8 cellular contexts compared by ENCODE assay signal in the genomic region with DNA sequence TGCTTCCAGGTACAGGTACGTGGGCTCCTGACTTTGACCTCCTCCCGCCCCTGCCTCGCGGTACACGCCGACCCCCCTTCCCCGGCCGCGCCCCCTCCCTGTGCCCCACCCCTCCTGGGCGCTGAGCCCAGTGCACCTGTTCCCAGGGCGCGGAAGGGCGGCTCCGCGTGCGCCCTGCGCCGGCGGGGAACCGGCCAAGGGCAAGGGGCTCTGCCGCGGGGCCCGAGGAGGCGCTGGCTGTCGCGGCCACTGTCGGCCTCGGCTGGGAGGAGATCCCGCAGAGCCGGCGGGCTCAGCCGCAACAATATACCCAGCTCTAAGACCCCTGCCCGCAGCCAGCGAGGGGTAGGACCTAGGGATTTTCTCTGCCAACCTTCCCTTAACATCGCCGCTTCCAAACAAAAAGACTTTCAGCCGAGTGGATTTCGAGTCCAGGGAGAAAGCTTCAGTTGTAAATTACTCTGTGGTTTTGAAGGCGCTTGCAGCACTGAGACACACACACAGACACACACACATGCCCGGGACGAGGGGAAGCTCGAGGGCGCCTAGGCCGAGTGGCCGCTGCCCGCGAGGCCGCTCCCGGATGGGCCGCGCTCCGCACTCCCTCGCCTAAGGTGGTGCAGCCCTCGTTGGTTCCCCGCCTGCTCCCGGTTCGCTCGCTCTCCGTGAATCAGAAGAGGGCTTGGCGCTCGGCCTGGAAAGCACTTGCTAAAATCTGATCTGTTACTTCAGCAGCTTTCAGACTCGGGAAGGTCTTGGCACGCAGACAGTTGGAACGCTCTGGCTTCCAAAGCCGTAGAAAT. TPM values are rescaled to one million over a fixed set of nuclear protein-coding genes. Genes with fewer than 3 reads are reported as not detected.
A peak's percentile ranks its signal among the peaks of the same experiment; 100 is the strongest.
DNase-seq lines count a peak whose midpoint lies in the region; ATAC-seq and TF ChIP-seq lines count a peak whose summit lies in the region.

No MANE protein-coding gene starts in this region.

- H3K9me3 ChIP-seq in BE2C: no peaks in the 10 kb centered on the region

- no peaks in the 10 kb centered on the region for H3K36me3 ChIP-seq in BE2C

- no peak overlapping the region; the same call in 1 of the 2 replicates for H3K4me3 ChIP-seq in BE2C (ENCODE audit: low read depth, low read length)
- H3K4me3 ChIP-seq in choroid plexus epithelial cell (ENCODE audit: low read depth, low read length): peak overlapping the region; percentile 21

- peaks cover 21% of the 10 kb centered on the region for H3K4me1 ChIP-seq in BE2C

- DNase-seq in BE2C (peak; percentile 58), NCI-H1694 treated with DMSO at 0.1 percent for 48 hours (lab: John Stamatoyannopoulos, UW) (peak; percentile 29), choroid plexus epithelial cell (ENCODE audit: low read depth) (peak; percentile 82), left lobe of liver (ENCODE audit: low spot score) (peak; percentile 51), T1000 (lab: John Stamatoyannopoulos, UW) (no peak), OCI-M2 (lab: John Stamatoyannopoulos, UW; ENCODE audit: unreplicated experiment) (no peak)
- no peak for DNase-seq in stimulated activated naive CD8-positive, alpha-beta T cell treated with anti-CD3 and anti-CD28 coated beads, Interleukin-15, amount 100 ng/mL, for 72 hours

- no peaks in the 10 kb centered on the region for H3K9me3 Mint-ChIP-seq in stimulated activated naive CD8-positive, alpha-beta T cell treated with anti-CD3 and anti-CD28 coated beads, Interleukin-15, amount 100 ng/mL, for 72 hours

- H3K27me3 ChIP-seq in BE2C: peaks cover 27% of the 10 kb centered on the region

- ATAC-seq in left lobe of liver: peak; percentile 27
- ATAC-seq in stimulated activated naive CD8-positive, alpha-beta T cell treated with anti-CD3 and anti-CD28 coated beads, Interleukin-15, amount 100 ng/mL, for 72 hours: no peak
- ATAC-seq in GM21723 (IDR thresholded peaks at IDR 0.05; ENCODE audit: unreplicated experiment): no peak

- peaks cover 58% of the 10 kb centered on the region for H3K27me3 Mint-ChIP-seq in stimulated activated naive CD8-positive, alpha-beta T cell treated with anti-CD3 and anti-CD28 coated beads, Interleukin-15, amount 100 ng/mL, for 72 hours

- no peak overlapping the region for H3K27ac Mint-ChIP-seq in stimulated activated naive CD8-positive, alpha-beta T cell treated with anti-CD3 and anti-CD28 coated beads, Interleukin-15, amount 100 ng/mL, for 72 hours

- TF ChIP-seq CTCF in BE2C (IDR thresholded peaks at IDR 0.05; ENCODE audit: low read depth, low read length) (no peak), choroid plexus epithelial cell (conservative IDR thresholded peaks at IDR 0.05; ENCODE audit: low read depth, low read length) (no peak)

- peak overlapping the region; percentile 77 to 80 for H3K4me3 Mint-ChIP-seq in stimulated activated naive CD8-positive, alpha-beta T cell treated with anti-CD3 and anti-CD28 coated beads, Interleukin-15, amount 100 ng/mL, for 72 hours

- H3K4me1 Mint-ChIP-seq in stimulated activated naive CD8-positive, alpha-beta T cell treated with anti-CD3 and anti-CD28 coated beads, Interleukin-15, amount 100 ng/mL, for 72 hours: peaks cover 24% of the 10 kb centered on the region

RNA-seq across cellular contexts. Expression of a gene that starts 1.2 kb away (rescaled TPM):
- polyA plus RNA-seq in BE2C (2012; ENCODE audit: insufficient read depth, insufficient read length, low read depth): 0.51 TPM
- not detected for total RNA-seq in left lobe of liver

RNA-seq across cellular contexts. Expression of a gene that starts 33.0 kb away (rescaled TPM):
- polyA plus RNA-seq in BE2C (2012; ENCODE audit: insufficient read depth, insufficient read length, low read depth): 1,295 TPM
- 184 TPM for total RNA-seq in left lobe of liver

Comparison
In these comparisons a context has a peak if more than half of its experiments do, and no peak if none do; other contexts are left out.
1. DNase-seq: peak in BE2C (single experiment), NCI-H1694 treated with DMSO at 0.1 percent for 48 hours (single experiment), choroid plexus epithelial cell (single experiment) and left lobe of liver (single experiment); none in stimulated activated naive CD8-positive, alpha-beta T cell treated with anti-CD3 and anti-CD28 coated beads, Interleukin-15, amount 100 ng/mL, for 72 hours (0 of 2), T1000 (single experiment) and OCI-M2 (single experiment).